ENCODE assay signal across 8 cellular contexts in the genomic region with DNA sequence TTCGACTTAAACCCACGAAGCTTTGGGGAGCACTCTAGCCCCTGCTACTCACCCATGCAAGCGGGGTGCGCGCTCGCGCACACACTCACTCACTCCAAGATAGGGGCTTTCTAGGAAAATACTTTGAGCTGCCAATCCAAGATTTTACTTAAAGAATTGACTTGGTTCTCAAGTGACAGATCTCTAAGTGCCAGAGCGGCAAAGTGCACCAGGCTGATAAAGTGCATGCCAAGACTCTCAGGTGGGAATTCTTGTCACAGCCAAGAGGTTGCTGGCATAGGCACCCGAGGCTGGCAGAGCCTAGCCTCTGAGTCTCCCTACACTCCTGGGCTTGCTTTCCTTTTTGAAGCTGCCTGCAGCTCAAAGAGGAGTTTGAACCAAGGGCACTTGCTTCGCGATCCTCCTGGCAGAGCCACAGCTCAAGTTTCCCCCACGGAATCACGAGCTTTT. TPM values are rescaled to one million over a fixed set of nuclear protein-coding genes. Genes with fewer than 3 reads are reported as not detected.
DNase-seq lines count a peak whose midpoint lies in the region; ATAC-seq and TF ChIP-seq lines count a peak whose summit lies in the region.

No MANE protein-coding gene starts in this region.

- no peaks in the 10 kb centered on the region for H3K36me3 ChIP-seq in trophoblast cell (ENCODE audit: control insufficient read depth in 1 of 2, insufficient read depth in 2 of 2, low read length in 2 of 2)

- TF ChIP-seq CTCF in GM12865 (IDR thresholded peaks at IDR 0.05; ENCODE audit: insufficient read depth, low read depth, low read length, missing control alignments) = no peak

- H3K4me3 ChIP-seq in GM12865 (ENCODE audit: low read depth, low read length) = peak overlapping the region; percentile 71
- peak overlapping the region; percentile 79 for H3K4me3 ChIP-seq in trophoblast cell (ENCODE audit: low read depth, low read length)

- peak overlapping the region; percentile 95 for H4K91ac ChIP-seq in trophoblast cell (ENCODE audit: low read depth, low read length)

- peak overlapping the region; percentile 50 for H3K4ac ChIP-seq in trophoblast cell (ENCODE audit: low read depth, low read length)

- no CpG with 5 or more reads among the region's 13 CpGs for WGBS in trophoblast cell (ENCODE audit: extremely low coverage, insufficient coverage, insufficient read length)

- H2AFZ ChIP-seq in trophoblast cell (ENCODE audit: insufficient read depth, low read length, poor library complexity) = peak overlapping the region; percentile 75

- H3K4me2 ChIP-seq in trophoblast cell (ENCODE audit: low read length) = peak overlapping the region; percentile 86

- ATAC-seq in SK-N-SH treated with all-trans-retinoic acid at 6 μM for 48 hours = peak; percentile 9

- H2BK5ac ChIP-seq in trophoblast cell (ENCODE audit: low read depth, low read length, poor library complexity) = peak overlapping the region; percentile 2

- H2AK5ac ChIP-seq in trophoblast cell (ENCODE audit: low read length) = no peak overlapping the region

- peak overlapping the region; percentile 85 for H3K27ac ChIP-seq in trophoblast cell (ENCODE audit: low read depth, low read length)

- peaks cover 36% of the 10 kb centered on the region for H3K79me2 ChIP-seq in trophoblast cell (ENCODE audit: control insufficient read depth, insufficient read depth, low read length, poor library complexity)

- H2BK12ac ChIP-seq in trophoblast cell (ENCODE audit: low read length) = peak overlapping the region; percentile 29

- no peaks in the 10 kb centered on the region for H3K27me3 ChIP-seq in trophoblast cell (ENCODE audit: insufficient read depth, low read length)

- H3K9ac ChIP-seq in trophoblast cell (ENCODE audit: low read length) = peak overlapping the region; percentile 82

- peak overlapping the region; percentile 94 for H3K14ac ChIP-seq in trophoblast cell (ENCODE audit: low read length)

- H2BK120ac ChIP-seq in trophoblast cell (ENCODE audit: insufficient read depth, low read length, poor library complexity) = peak overlapping the region; percentile 88

- peaks cover 5 to 6% of the 10 kb centered on the region in 2 experiments for H3K4me1 ChIP-seq in trophoblast cell (ENCODE audit: control insufficient read depth in 1 of 2, insufficient read depth in 2 of 2, low read length in 2 of 2)

- peaks cover 38% of the 10 kb centered on the region for H3K79me1 ChIP-seq in trophoblast cell (ENCODE audit: low read length)

- no peak overlapping the region for H3K23ac ChIP-seq in trophoblast cell (ENCODE audit: low read length)

- peak overlapping the region; percentile 64 for H3K18ac ChIP-seq in trophoblast cell (ENCODE audit: low read length)

- peak overlapping the region; percentile 91 for H4K8ac ChIP-seq in trophoblast cell (ENCODE audit: low read depth, low read length)

- peak overlapping the region; percentile 19 for H4K12ac ChIP-seq in trophoblast cell (ENCODE audit: low read depth, low read length)

- H3K9me3 ChIP-seq in trophoblast cell (ENCODE audit: insufficient read depth, low read depth, low read length) = no peaks in the 10 kb centered on the region

- DNase-seq in GM12865 (ENCODE audit: low read depth) (no peak), fibroblast of peridontal ligament (ENCODE audit: extremely low read depth) (peak; percentile 43), trophoblast cell (peak in 1 of 2 donors; percentile 26), SIG-M5 (lab: John Stamatoyannopoulos, UW) (no peak), COLO829 (ENCODE audit: low spot score) (no peak), NCI-H146 (lab: John Stamatoyannopoulos, UW) (no peak), activated gamma-delta T cell treated with Interleukin-2 at 50 U/mL for 16 hours (no peak)

TF ChIP-seq in SK-N-SH treated with all-trans-retinoic acid at 6 μM for 48 hours, 23 proteins besides CTCF, POLR2A, EP300 and RAD21:
- TF ChIP-seq ZNF70 (CRISPR knock-in tag; IDR thresholded peaks at IDR 0.05) (no peak), ZFP3 (CRISPR knock-in tag; IDR thresholded peaks at IDR 0.05) (no peak), SNAI2 (CRISPR knock-in tag; IDR thresholded peaks at IDR 0.05) (no peak), ZNF565 (CRISPR knock-in tag; conservative IDR thresholded peaks at IDR 0.05; ENCODE audit: low read depth) (no peak), PPARA (CRISPR knock-in tag; IDR thresholded peaks at IDR 0.05; ENCODE audit: borderline replicate concordance) (no peak), ISL1 (CRISPR knock-in tag; IDR thresholded peaks at IDR 0.05) (no peak)
- TF ChIP-seq, protein P1, sequence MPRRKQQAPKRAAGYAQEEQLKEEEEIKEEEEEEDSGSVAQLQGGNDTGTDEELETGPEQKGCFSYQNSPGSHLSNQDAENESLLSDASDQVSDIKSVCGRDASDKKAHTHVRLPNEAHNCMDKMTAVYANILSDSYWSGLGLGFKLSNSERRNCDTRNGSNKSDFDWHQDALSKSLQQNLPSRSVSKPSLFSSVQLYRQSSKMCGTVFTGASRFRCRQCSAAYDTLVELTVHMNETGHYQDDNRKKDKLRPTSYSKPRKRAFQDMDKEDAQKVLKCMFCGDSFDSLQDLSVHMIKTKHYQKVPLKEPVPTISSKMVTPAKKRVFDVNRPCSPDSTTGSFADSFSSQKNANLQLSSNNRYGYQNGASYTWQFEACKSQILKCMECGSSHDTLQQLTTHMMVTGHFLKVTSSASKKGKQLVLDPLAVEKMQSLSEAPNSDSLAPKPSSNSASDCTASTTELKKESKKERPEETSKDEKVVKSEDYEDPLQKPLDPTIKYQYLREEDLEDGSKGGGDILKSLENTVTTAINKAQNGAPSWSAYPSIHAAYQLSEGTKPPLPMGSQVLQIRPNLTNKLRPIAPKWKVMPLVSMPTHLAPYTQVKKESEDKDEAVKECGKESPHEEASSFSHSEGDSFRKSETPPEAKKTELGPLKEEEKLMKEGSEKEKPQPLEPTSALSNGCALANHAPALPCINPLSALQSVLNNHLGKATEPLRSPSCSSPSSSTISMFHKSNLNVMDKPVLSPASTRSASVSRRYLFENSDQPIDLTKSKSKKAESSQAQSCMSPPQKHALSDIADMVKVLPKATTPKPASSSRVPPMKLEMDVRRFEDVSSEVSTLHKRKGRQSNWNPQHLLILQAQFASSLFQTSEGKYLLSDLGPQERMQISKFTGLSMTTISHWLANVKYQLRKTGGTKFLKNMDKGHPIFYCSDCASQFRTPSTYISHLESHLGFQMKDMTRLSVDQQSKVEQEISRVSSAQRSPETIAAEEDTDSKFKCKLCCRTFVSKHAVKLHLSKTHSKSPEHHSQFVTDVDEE (CRISPR knock-in tag; IDR thresholded peaks at IDR 0.05) = no peak
- TF ChIP-seq, protein P2, sequence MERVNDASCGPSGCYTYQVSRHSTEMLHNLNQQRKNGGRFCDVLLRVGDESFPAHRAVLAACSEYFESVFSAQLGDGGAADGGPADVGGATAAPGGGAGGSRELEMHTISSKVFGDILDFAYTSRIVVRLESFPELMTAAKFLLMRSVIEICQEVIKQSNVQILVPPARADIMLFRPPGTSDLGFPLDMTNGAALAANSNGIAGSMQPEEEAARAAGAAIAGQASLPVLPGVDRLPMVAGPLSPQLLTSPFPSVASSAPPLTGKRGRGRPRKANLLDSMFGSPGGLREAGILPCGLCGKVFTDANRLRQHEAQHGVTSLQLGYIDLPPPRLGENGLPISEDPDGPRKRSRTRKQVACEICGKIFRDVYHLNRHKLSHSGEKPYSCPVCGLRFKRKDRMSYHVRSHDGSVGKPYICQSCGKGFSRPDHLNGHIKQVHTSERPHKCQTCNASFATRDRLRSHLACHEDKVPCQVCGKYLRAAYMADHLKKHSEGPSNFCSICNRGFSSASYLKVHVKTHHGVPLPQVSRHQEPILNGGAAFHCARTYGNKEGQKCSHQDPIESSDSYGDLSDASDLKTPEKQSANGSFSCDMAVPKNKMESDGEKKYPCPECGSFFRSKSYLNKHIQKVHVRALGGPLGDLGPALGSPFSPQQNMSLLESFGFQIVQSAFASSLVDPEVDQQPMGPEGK (CRISPR knock-in tag; IDR thresholded peaks at IDR 0.05; ENCODE audit: borderline replicate concordance) = no peak
- TF ChIP-seq, protein P3, sequence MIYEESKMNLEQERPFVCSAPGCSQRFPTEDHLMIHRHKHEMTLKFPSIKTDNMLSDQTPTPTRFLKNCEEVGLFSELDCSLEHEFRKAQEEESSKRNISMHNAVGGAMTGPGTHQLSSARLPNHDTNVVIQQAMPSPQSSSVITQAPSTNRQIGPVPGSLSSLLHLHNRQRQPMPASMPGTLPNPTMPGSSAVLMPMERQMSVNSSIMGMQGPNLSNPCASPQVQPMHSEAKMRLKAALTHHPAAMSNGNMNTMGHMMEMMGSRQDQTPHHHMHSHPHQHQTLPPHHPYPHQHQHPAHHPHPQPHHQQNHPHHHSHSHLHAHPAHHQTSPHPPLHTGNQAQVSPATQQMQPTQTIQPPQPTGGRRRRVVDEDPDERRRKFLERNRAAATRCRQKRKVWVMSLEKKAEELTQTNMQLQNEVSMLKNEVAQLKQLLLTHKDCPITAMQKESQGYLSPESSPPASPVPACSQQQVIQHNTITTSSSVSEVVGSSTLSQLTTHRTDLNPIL (CRISPR knock-in tag; IDR thresholded peaks at IDR 0.05; ENCODE audit: low read depth) = no peak
- TF ChIP-seq, protein P4, sequence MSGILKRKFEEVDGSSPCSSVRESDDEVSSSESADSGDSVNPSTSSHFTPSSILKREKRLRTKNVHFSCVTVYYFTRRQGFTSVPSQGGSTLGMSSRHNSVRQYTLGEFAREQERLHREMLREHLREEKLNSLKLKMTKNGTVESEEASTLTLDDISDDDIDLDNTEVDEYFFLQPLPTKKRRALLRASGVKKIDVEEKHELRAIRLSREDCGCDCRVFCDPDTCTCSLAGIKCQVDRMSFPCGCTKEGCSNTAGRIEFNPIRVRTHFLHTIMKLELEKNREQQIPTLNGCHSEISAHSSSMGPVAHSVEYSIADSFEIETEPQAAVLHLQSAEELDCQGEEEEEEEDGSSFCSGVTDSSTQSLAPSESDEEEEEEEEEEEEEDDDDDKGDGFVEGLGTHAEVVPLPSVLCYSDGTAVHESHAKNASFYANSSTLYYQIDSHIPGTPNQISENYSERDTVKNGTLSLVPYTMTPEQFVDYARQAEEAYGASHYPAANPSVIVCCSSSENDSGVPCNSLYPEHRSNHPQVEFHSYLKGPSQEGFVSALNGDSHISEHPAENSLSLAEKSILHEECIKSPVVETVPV (CRISPR knock-in tag; IDR thresholded peaks at IDR 0.05) = no peak

RNA-seq across cellular contexts. Expression of a gene that starts 2.6 kb away (rescaled TPM):
- 101 and 108 TPM in 2 replicates for polyA plus RNA-seq in trophoblast cell (2013)

RNA-seq across cellular contexts. Expression of a gene that starts 8.3 kb away (rescaled TPM):
- 14.4 and 15.1 TPM in 2 replicates for polyA plus RNA-seq in trophoblast cell (2013)
